13 cellular contexts compared by ENCODE assay signal in the genomic region with DNA sequence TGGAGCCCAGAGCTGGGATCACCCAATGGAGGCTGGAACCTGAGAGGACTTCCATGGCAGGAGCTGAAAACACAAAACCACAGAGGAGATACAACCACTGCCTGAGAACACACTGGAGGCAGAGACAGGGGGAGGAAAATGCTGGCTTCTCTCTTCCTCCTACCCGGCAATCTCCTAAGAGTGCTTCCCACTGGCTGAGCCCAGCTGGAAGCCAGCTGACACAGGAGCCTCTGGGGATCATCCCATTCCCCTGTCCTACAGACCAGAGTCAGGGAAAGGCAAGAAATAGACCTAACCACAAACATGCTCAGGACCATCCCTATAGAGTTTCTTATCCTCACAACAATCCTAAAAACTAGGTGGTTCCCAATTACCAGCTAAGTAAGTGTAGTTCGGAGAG.
DNase-seq lines count a peak whose midpoint lies in the region; ATAC-seq, FAIRE-seq and TF ChIP-seq lines count a peak whose summit lies in the region.
"Had no signal": no experiment of that assay in that cellular context is flagged by ENCODE, and none has a peak within 500 bp of the region (broad histone marks: within the 10 kb centered on the region; RNA-seq: fewer than 3 reads in every experiment).

No MANE protein-coding gene starts in this region.

- H3K9me3 Mint-ChIP-seq in astrocyte (ENCODE audit: unreplicated experiment): peaks cover 3% of the 10 kb centered on the region
- H3K9me3 Mint-ChIP-seq: GM23338 had no signal

- 59% methylated on average over 2 of the region's 2 CpGs for WGBS in smooth muscle cell (ENCODE audit: low lambda C conversion rate)

- intact Hi-C loops in left cardiac atrium (cut with DNase I): no loop called here

- peaks cover 11% of the 10 kb centered on the region for H3K4me1 Mint-ChIP-seq in astrocyte (ENCODE audit: low read depth, unreplicated experiment)

- peaks cover 26% of the 10 kb centered on the region for H3K27me3 Mint-ChIP-seq in astrocyte (ENCODE audit: low read depth, unreplicated experiment)

- H3K4me2 ChIP-seq in BLaER1 treated with 17β-estradiol and CSF1 and Interleukin-3, amounts not matched to agents 10 nM and 100 nM: peak overlapping the region in 8 of 11 experiments; percentile 3 to 69 (median 56); a peak in 12 of 22 replicates
- H3K4me2 ChIP-seq in astrocyte (ENCODE audit: low read length) (no peak overlapping the region), smooth muscle cell (no peak overlapping the region)
- H3K4me2 ChIP-seq: GM23338 had no signal

- no peak overlapping the region for H3K4me3 ChIP-seq in BLaER1 treated with 17β-estradiol and CSF1 and Interleukin-3, amounts not matched to agents 10 nM and 100 nM
- H3K4me3 ChIP-seq in astrocyte (ENCODE audit: insufficient read depth, low read depth, low read length): no peak overlapping the region
- no peak overlapping the region for H3K4me3 ChIP-seq in smooth muscle cell
- H3K4me3 ChIP-seq: GM23338 had no signal

- peaks cover 4 to 12% (median 7%) of the 10 kb centered on the region in 11 experiments; a peak in 14 of 22 replicates for H3K9me3 ChIP-seq in BLaER1 treated with 17β-estradiol and CSF1 and Interleukin-3, amounts not matched to agents 10 nM and 100 nM (replicated peaks in 1 of 11)
- H3K9me3 ChIP-seq in astrocyte (ENCODE audit: insufficient read depth, low read depth, low read length) (no peaks in the 10 kb centered on the region), smooth muscle cell (replicated peaks; ENCODE audit: low read depth) (no peaks in the 10 kb centered on the region)

- H3K27ac Mint-ChIP-seq in astrocyte (ENCODE audit: unreplicated experiment): peak overlapping the region; percentile 41
- H3K27ac Mint-ChIP-seq: CD4-positive, CD25-positive, alpha-beta regulatory T cell; GM23338 had no signal

- H3K79me2 ChIP-seq in astrocyte (ENCODE audit: insufficient read depth, low read length) (no peaks in the 10 kb centered on the region), smooth muscle cell (ENCODE audit: low read depth) (no peaks in the 10 kb centered on the region)

- H3K4me3 Mint-ChIP-seq in astrocyte (ENCODE audit: unreplicated experiment): no peak overlapping the region
- H3K4me3 Mint-ChIP-seq: CD4-positive, CD25-positive, alpha-beta regulatory T cell; GM23338 had no signal

- H3K36me3 ChIP-seq in BLaER1 treated with 17β-estradiol and CSF1 and Interleukin-3, amounts not matched to agents 10 nM and 100 nM: peaks cover 0 to 3% (median 0%) of the 10 kb centered on the region in 11 experiments; a peak in 1 of 22 replicates
- H3K36me3 ChIP-seq in astrocyte (ENCODE audit: insufficient read depth, low read length) (no peaks in the 10 kb centered on the region), smooth muscle cell (ENCODE audit: low read depth) (no peaks in the 10 kb centered on the region)

- no peak overlapping the region for H3K9ac ChIP-seq in BLaER1 treated with 17β-estradiol and CSF1 and Interleukin-3, amounts not matched to agents 10 nM and 100 nM
- no peak overlapping the region for H3K9ac ChIP-seq in astrocyte (ENCODE audit: low read length)
- H3K9ac ChIP-seq in smooth muscle cell (ENCODE audit: low read depth): peak overlapping the region; percentile 31

- TF ChIP-seq CTCF in astrocyte (IDR thresholded peaks at IDR 0.05; ENCODE audit: insufficient read depth, low read depth, low read length): no peak
- no peak for TF ChIP-seq CTCF in smooth muscle cell (IDR thresholded peaks at IDR 0.05; ENCODE audit: borderline replicate concordance, insufficient read depth, poor library complexity, severe bottlenecking)
- TF ChIP-seq CTCF in D721Med (IDR thresholded peaks at IDR 0.05; ENCODE audit: insufficient read depth, missing control alignments): no peak

- peak overlapping the region in 1 of 11 experiments; percentile 21; a peak in 2 of 22 replicates for H3K27ac ChIP-seq in BLaER1 treated with 17β-estradiol and CSF1 and Interleukin-3, amounts not matched to agents 10 nM and 100 nM
- H3K27ac ChIP-seq in astrocyte (ENCODE audit: low read depth, low read length): no peak overlapping the region
- H3K27ac ChIP-seq in smooth muscle cell (ENCODE audit: low read depth): peak overlapping the region; percentile 59
- H3K27ac ChIP-seq: HL-60 had no signal

- FAIRE-seq in astrocyte (lab: Jason Lieb, UNC): no peak
- FAIRE-seq in D721Med (lab: Jason Lieb, UNC): no peak
- FAIRE-seq: A204.1 had no signal

- no peaks in the 10 kb centered on the region for H3K27me3 ChIP-seq in BLaER1 treated with 17β-estradiol and CSF1 and Interleukin-3, amounts not matched to agents 10 nM and 100 nM
- no peaks in the 10 kb centered on the region for H3K27me3 ChIP-seq in astrocyte (ENCODE audit: insufficient read depth, low read length)
- H3K27me3 ChIP-seq in smooth muscle cell (ENCODE audit: low read depth): no peaks in the 10 kb centered on the region

- no peak overlapping the region for H2AFZ ChIP-seq in astrocyte (ENCODE audit: low read depth, low read length)
- H2AFZ ChIP-seq in smooth muscle cell (ENCODE audit: low read depth): no peak overlapping the region
- H2AFZ ChIP-seq: GM23338 had no signal

- H3F3A ChIP-seq in smooth muscle cell (ENCODE audit: low read depth): peaks cover 11% of the 10 kb centered on the region

- DNase-seq in astrocyte (ENCODE audit: low read depth): no peak
- DNase-seq in mesenteric fat pad (ENCODE audit: low spot score): peak; percentile 14
- DNase-seq in smooth muscle cell (lab: John Stamatoyannopoulos, UW; ENCODE audit: unreplicated experiment): no peak
- no peak for DNase-seq in SW 1271 (lab: John Stamatoyannopoulos, UW)
- no peak for DNase-seq in left cardiac atrium
- DNase-seq in D721Med (ENCODE audit: insufficient read length, low spot score): no peak
- DNase-seq: CD4-positive, CD25-positive, alpha-beta regulatory T cell; DMS 273 treated with DMSO at 0.1 percent for 48 hours; H7 had no signal

- no peak for ATAC-seq in left cardiac atrium
- ATAC-seq: GM23338 had no signal

- H4K20me1 ChIP-seq in BLaER1 treated with 17β-estradiol and CSF1 and Interleukin-3, amounts not matched to agents 10 nM and 100 nM: no peaks in the 10 kb centered on the region
- H4K20me1 ChIP-seq in astrocyte (ENCODE audit: insufficient read depth, low read length): no peaks in the 10 kb centered on the region
- H4K20me1 ChIP-seq in smooth muscle cell (ENCODE audit: low read depth): no peaks in the 10 kb centered on the region

- H3K36me3 Mint-ChIP-seq in astrocyte (ENCODE audit: low read depth, unreplicated experiment): no peaks in the 10 kb centered on the region
- H3K36me3 Mint-ChIP-seq: CD4-positive, CD25-positive, alpha-beta regulatory T cell had no signal

- H3K4me1 ChIP-seq in BLaER1 treated with 17β-estradiol and CSF1 and Interleukin-3, amounts not matched to agents 10 nM and 100 nM: peaks cover under 1 to 50% (median 29%) of the 10 kb centered on the region in 10 experiments; a peak in 19 of 20 replicates
- H3K4me1 ChIP-seq in astrocyte (ENCODE audit: insufficient read depth, low read length) (peaks cover 11% of the 10 kb centered on the region), smooth muscle cell (ENCODE audit: low read depth) (no peaks in the 10 kb centered on the region)

Comparison
In these comparisons a context has a peak if more than half of its experiments do, and no peak if none do; other contexts are left out.
1. H3K4me2 ChIP-seq: peak in BLaER1 treated with 17β-estradiol and CSF1 and Interleukin-3, amounts not matched to agents 10 nM and 100 nM (8 of 11); none in astrocyte (single experiment) and smooth muscle cell (single experiment).